Comparison of ENCODE assay signal across 16 cellular contexts in the genomic region with DNA sequence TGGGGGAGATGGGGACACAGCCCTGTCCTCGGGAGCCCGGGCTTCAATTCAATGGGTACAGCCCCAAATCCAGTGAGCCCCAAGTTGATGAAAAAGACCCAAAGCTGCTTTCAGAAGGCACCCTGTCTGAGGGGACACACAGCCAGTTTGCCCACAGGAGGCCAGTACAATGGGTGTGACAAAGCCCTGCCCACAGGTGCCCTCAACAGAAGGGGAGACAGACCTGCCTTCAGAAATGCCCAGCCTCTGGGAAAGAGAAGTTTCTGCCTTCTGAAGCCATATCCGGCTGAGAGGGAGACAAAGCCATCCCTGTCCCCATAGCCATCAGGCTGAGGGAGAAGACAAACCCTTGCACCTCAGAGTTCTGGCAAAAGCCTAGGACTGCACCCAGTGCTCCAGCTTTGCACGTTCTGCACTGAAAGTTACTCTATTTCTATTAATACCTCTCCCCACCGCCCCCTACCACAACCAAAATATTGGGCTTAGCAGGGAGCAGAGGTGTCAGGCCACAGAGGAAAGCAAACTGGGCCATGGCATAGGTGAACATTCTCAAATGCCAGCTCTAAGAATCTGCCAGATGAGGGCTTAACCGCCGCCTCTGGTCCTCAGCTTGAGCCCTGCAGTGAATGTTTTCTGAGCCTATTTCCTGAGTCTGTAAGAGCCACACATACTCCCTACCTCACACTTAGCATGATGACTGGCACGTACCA.
"Had no signal": no experiment of that assay in that cellular context is flagged by ENCODE, and none has a peak within 500 bp of the region (broad histone marks: within the 10 kb centered on the region; RNA-seq: fewer than 3 reads in every experiment).

No MANE protein-coding gene starts in this region.

- H3K27me3 Mint-ChIP-seq: naive thymus-derived CD8-positive, alpha-beta T cell; type B pancreatic cell had no signal

- H3K4me3 ChIP-seq: dorsolateral prefrontal cortex, gastrocnemius medialis, lower lobe of right lung, mucosa of descending colon, psoas muscle, right lobe of liver had no signal

- H3K9me3 Mint-ChIP-seq: type B pancreatic cell had no signal

- H3K27ac Mint-ChIP-seq: activated naive CD4-positive, alpha-beta T cell treated with anti-CD3 and anti-CD28 coated beads, Interleukin-2, amount 50 U/mL, for 72 hours; naive thymus-derived CD8-positive, alpha-beta T cell; T-helper 1 cell treated with Interleukin-12 subunit alpha and Interleukin-12 subunit beta and Interleukin-4 antibody, amounts not matched to agents 30 μg/mL and 1 μg/mL, for 36 hours; type B pancreatic cell had no signal

- H3K9me3 ChIP-seq: gastrocnemius medialis, lower lobe of right lung, mucosa of descending colon, psoas muscle, right lobe of liver, suprapubic skin had no signal

- ATAC-seq: activated naive CD4-positive, alpha-beta T cell treated with anti-CD3 and anti-CD28 coated beads, Interleukin-2, amount 50 U/mL, for 72 hours; gastrocnemius medialis; naive thymus-derived CD8-positive, alpha-beta T cell; psoas muscle had no signal

- H3K27ac ChIP-seq: dorsolateral prefrontal cortex, gastrocnemius medialis, lower lobe of right lung, psoas muscle, right lobe of liver, suprapubic skin had no signal

- H3K27me3 ChIP-seq: dorsolateral prefrontal cortex, gastrocnemius medialis, right lobe of liver, suprapubic skin had no signal

- DNase-seq: activated CD4-positive, alpha-beta T cell treated with anti-CD3 and anti-CD28 coated beads for 4 hours; activated T-cell treated with anti-CD3 and anti-CD28 coated beads for 4 hours; gastrocnemius medialis; mucosa of descending colon; naive thymus-derived CD8-positive, alpha-beta T cell; occipital lobe; stimulated activated CD4-positive, alpha-beta T cell treated with anti-CD3 and anti-CD28 coated beads, Interleukin-1b, Interleukin-23, amount 100 ng/mL, for 48 hours; stimulated activated naive CD4-positive, alpha-beta T cell treated with Interleukin-2 at 50 U/mL for 16 hours had no signal

- H3K4me1 ChIP-seq: gastrocnemius medialis, psoas muscle had no signal

- H3K4me3 Mint-ChIP-seq: naive thymus-derived CD8-positive, alpha-beta T cell; T-helper 1 cell treated with Interleukin-12 subunit alpha and Interleukin-12 subunit beta and Interleukin-4 antibody, amounts not matched to agents 30 μg/mL and 1 μg/mL, for 36 hours; type B pancreatic cell had no signal
